In genomic region chr1:39127513-39127912, GRCh38 we compare ENCODE assay signal across 12 cellular contexts.
A peak's percentile ranks its signal among the peaks of the same experiment; 100 is the strongest.
DNase-seq lines count a peak whose midpoint lies in the region; ATAC-seq and TF ChIP-seq lines count a peak whose summit lies in the region.
"Had no signal": no experiment of that assay in that cellular context is flagged by ENCODE, and none has a peak within 500 bp of the region (broad histone marks: within the 10 kb centered on the region; RNA-seq: fewer than 3 reads in every experiment).

No MANE protein-coding gene starts in this region.

- TF ChIP-seq CTCF in endodermal cell (conservative IDR thresholded peaks at IDR 0.05), result no peak
- TF ChIP-seq CTCF in right lobe of liver (IDR thresholded peaks at IDR 0.05), result no peak

- no peaks in the 10 kb centered on the region for H3K9me3 Mint-ChIP-seq in endodermal cell
- H3K9me3 Mint-ChIP-seq: activated naive CD4-positive, alpha-beta T cell treated with anti-CD3 and anti-CD28 coated beads, Interleukin-2, amount 50 U/mL, for 24 hours had no signal

- no peaks in the 10 kb centered on the region for H3K4me1 ChIP-seq in endodermal cell (ENCODE audit: control insufficient read depth, insufficient read depth, low read length)
- peaks cover 0 to 30% (median 0%) of the 10 kb centered on the region in 4 donors for H3K4me1 ChIP-seq in right lobe of liver
- H3K4me1 ChIP-seq in subcutaneous abdominal adipose tissue (ENCODE audit: control insufficient read depth in 5 of 5, insufficient read depth in 5 of 5, low read length in 5 of 5), result peaks cover 2 to 59% (median 28%) of the 10 kb centered on the region in 5 donors

- H3K9me3 ChIP-seq in endodermal cell (ENCODE audit: control insufficient read depth, low read length) (no peaks in the 10 kb centered on the region), right lobe of liver (no peaks in the 10 kb centered on the region), subcutaneous abdominal adipose tissue (ENCODE audit: control insufficient read depth in 5 of 5, low read length in 5 of 5) (no peaks in the 10 kb centered on the region), T-helper 17 cell (ENCODE audit: control insufficient read depth, low read length, poor library complexity, severe bottlenecking) (no peaks in the 10 kb centered on the region)
- H3K9me3 ChIP-seq: MG63, psoas muscle had no signal

- intact Hi-C loops in right lobe of liver (cut with DNase I), result no loop called here

- no peaks in the 10 kb centered on the region for H3K27me3 Mint-ChIP-seq in endodermal cell (ENCODE audit: insufficient read depth)
- no peaks in the 10 kb centered on the region for H3K27me3 Mint-ChIP-seq in T-helper 17 cell
- H3K27me3 Mint-ChIP-seq: activated naive CD4-positive, alpha-beta T cell treated with anti-CD3 and anti-CD28 coated beads, Interleukin-2, amount 50 U/mL, for 24 hours had no signal

- H3K9ac ChIP-seq in endodermal cell (ENCODE audit: extremely low read depth, low read length, poor library complexity, severe bottlenecking) (no peak overlapping the region), subcutaneous abdominal adipose tissue (ENCODE audit: low read length in 5 of 5) (peak overlapping the region in 1 of 5 donors; percentile 22)

- peaks cover 23% of the 10 kb centered on the region for H3K4me1 Mint-ChIP-seq in endodermal cell
- peaks cover 6% of the 10 kb centered on the region for H3K4me1 Mint-ChIP-seq in T-helper 17 cell

- ATAC-seq in right lobe of liver (peak; percentile 56 to 71 (median 68)), T-helper 17 cell (no peak)

- H3K36me3 ChIP-seq in endodermal cell (ENCODE audit: control insufficient read depth, insufficient read depth, low read length), result no peaks in the 10 kb centered on the region
- peaks cover 0 to 6% (median 0%) of the 10 kb centered on the region in 4 donors for H3K36me3 ChIP-seq in right lobe of liver
- peaks cover 4 to 14% (median 5%) of the 10 kb centered on the region in 5 donors for H3K36me3 ChIP-seq in subcutaneous abdominal adipose tissue (ENCODE audit: control insufficient read depth in 5 of 5, insufficient read depth in 5 of 5, low read length in 5 of 5)

- H3K4me3 Mint-ChIP-seq in endodermal cell, result no peak overlapping the region
- no peak overlapping the region for H3K4me3 Mint-ChIP-seq in T-helper 17 cell
- H3K4me3 Mint-ChIP-seq: activated naive CD4-positive, alpha-beta T cell treated with anti-CD3 and anti-CD28 coated beads, Interleukin-2, amount 50 U/mL, for 24 hours had no signal

- no peak for TF ChIP-seq POLR2A in right lobe of liver (IDR thresholded peaks at IDR 0.05)

- H3K27me3 ChIP-seq in endodermal cell (ENCODE audit: control insufficient read depth, insufficient read depth, low read length, poor library complexity, severe bottlenecking) (no peaks in the 10 kb centered on the region), right lobe of liver (no peaks in the 10 kb centered on the region), subcutaneous abdominal adipose tissue (ENCODE audit: control insufficient read depth in 5 of 5, insufficient read depth in 4 of 5, low read length in 5 of 5) (no peaks in the 10 kb centered on the region)
- H3K27me3 ChIP-seq: MG63 had no signal

- peaks cover 10% of the 10 kb centered on the region for H3K36me3 Mint-ChIP-seq in endodermal cell (ENCODE audit: low read depth)
- no peaks in the 10 kb centered on the region for H3K36me3 Mint-ChIP-seq in T-helper 17 cell (ENCODE audit: low read depth)

- H3K27ac Mint-ChIP-seq in endodermal cell (no peak overlapping the region), T-helper 17 cell (no peak overlapping the region)
- H3K27ac Mint-ChIP-seq: activated naive CD4-positive, alpha-beta T cell treated with anti-CD3 and anti-CD28 coated beads, Interleukin-2, amount 50 U/mL, for 24 hours had no signal

- peak overlapping the region; percentile 66 for H3K27ac ChIP-seq in endodermal cell (ENCODE audit: low read depth, low read length)
- H3K27ac ChIP-seq in right lobe of liver, result peak overlapping the region; percentile 1 to 18 (median 6)
- peak overlapping the region; percentile 69 for H3K27ac ChIP-seq in subcutaneous abdominal adipose tissue (ENCODE audit: low read depth, low read length)
- H3K27ac ChIP-seq: psoas muscle had no signal

- peak; percentile 6 for DNase-seq in NCI-H69 (lab: John Stamatoyannopoulos, UW)
- DNase-seq in endodermal cell, result no peak
- DNase-seq in right lobe of liver, result no peak
- no peak for DNase-seq in epidermal melanocyte (ENCODE audit: insufficient read length, low spot score)
- DNase-seq in NCI-H748 (lab: John Stamatoyannopoulos, UW; ENCODE audit: unreplicated experiment), result no peak
- no peak for DNase-seq in GDM1 (lab: John Stamatoyannopoulos, UW)
- no peak for DNase-seq in T-helper 17 cell
- DNase-seq: MG63; psoas muscle; stimulated activated naive CD4-positive, alpha-beta T cell had no signal

- H3K4me3 ChIP-seq in endodermal cell (ENCODE audit: low read length), result no peak overlapping the region
- no peak overlapping the region for H3K4me3 ChIP-seq in right lobe of liver
- no peak overlapping the region for H3K4me3 ChIP-seq in subcutaneous abdominal adipose tissue (ENCODE audit: low read depth in 1 of 5, low read length in 5 of 5)
- H3K4me3 ChIP-seq: MG63, psoas muscle had no signal

Comparison
In these comparisons a context has a peak if more than half of its experiments do, and no peak if none do; other contexts are left out.
1. H3K27ac ChIP-seq: peak in every context shown above with its lines; median percentile 69 in subcutaneous abdominal adipose tissue; 66 in endodermal cell; 6 in right lobe of liver.